16 cellular contexts compared by ENCODE assay signal in the genomic region with DNA sequence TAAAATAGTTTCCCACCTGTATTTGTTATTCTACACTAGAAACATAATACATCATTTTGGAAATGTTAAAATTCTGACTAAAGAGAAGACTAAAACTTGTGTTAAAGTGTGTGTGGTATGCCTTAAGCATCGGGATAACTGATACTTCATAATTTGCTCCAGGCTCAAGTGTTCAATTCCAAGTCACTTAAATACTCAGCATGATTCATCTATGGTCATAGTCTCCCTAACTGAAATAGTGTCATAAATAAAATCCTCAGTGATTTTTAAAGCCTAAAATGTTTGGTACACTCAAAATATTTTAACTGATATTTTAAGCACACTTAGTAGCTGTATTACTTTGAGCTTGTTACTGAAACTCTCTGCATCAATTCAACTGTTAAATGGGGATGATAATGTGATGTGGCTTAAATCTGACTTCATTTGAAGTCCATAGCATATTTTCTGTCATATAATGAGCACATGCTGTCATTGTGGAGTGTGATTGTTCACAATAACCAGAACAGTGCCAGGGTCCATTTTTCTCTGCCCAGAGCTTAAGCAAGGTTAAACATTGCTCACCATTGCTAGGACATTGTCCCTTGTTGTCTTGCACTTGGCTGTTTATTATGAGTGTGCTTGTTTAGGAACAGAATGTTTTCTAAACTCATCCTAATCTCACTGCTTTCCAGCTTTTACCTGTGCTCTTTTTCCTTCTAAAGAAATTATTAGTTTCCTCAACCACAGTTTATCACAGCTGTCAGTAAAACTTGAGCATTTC.
DNase-seq lines count a peak whose midpoint lies in the region; ATAC-seq, FAIRE-seq and TF ChIP-seq lines count a peak whose summit lies in the region.
"Had no signal": no experiment of that assay in that cellular context is flagged by ENCODE, and none has a peak within 500 bp of the region (broad histone marks: within the 10 kb centered on the region; RNA-seq: fewer than 3 reads in every experiment).

No MANE protein-coding gene starts in this region.

- no peak for ATAC-seq in T-helper 17 cell
- no peak for ATAC-seq in GM18867 (IDR thresholded peaks at IDR 0.05; ENCODE audit: unreplicated experiment)

- peaks cover 32% of the 10 kb centered on the region for H3K79me2 ChIP-seq in smooth muscle cell (ENCODE audit: low read depth)

- H3K4me3 Mint-ChIP-seq in T-helper 17 cell, result no peak overlapping the region

- WGBS in smooth muscle cell (ENCODE audit: low lambda C conversion rate), result 54% methylated on average over 1 of the region's 1 CpG

- no peaks in the 10 kb centered on the region for H3K9me3 ChIP-seq in T-helper 17 cell (ENCODE audit: control insufficient read depth, low read length, poor library complexity, severe bottlenecking)
- no peaks in the 10 kb centered on the region for H3K9me3 ChIP-seq in smooth muscle cell (replicated peaks; ENCODE audit: low read depth)

- H3K27ac ChIP-seq in smooth muscle cell (ENCODE audit: low read depth), result peak overlapping the region; percentile 100
- peak overlapping the region in 6 of 59 donors; percentile 13 to 29 (median 18) for H3K27ac ChIP-seq in dorsolateral prefrontal cortex
- H3K27ac ChIP-seq: HL-60 had no signal

- H3K27me3 ChIP-seq in smooth muscle cell (ENCODE audit: low read depth) (no peaks in the 10 kb centered on the region), dorsolateral prefrontal cortex (no peaks in the 10 kb centered on the region)

- peaks cover 7% of the 10 kb centered on the region for H3K36me3 ChIP-seq in smooth muscle cell (ENCODE audit: low read depth)

- no peak overlapping the region for H3K4me3 ChIP-seq in smooth muscle cell
- H3K4me3 ChIP-seq in dorsolateral prefrontal cortex, result no peak overlapping the region

- intact Hi-C loops in dorsolateral prefrontal cortex (cut with DNase I), result no loop called here

- peaks cover 25% of the 10 kb centered on the region for H3K4me1 Mint-ChIP-seq in T-helper 17 cell

- no peak overlapping the region for H3K9ac ChIP-seq in smooth muscle cell (ENCODE audit: low read depth)

- peaks cover 13% of the 10 kb centered on the region for H3K36me3 Mint-ChIP-seq in T-helper 17 cell (ENCODE audit: low read depth)

- peaks cover 16% of the 10 kb centered on the region for H3F3A ChIP-seq in smooth muscle cell (ENCODE audit: low read depth)

- peak overlapping the region; percentile 100 for H3K27ac Mint-ChIP-seq in T-helper 17 cell

- TF ChIP-seq CTCF in smooth muscle cell (IDR thresholded peaks at IDR 0.05; ENCODE audit: borderline replicate concordance, insufficient read depth, poor library complexity, severe bottlenecking) (no peak), dorsolateral prefrontal cortex (IDR thresholded peaks at IDR 0.05 in 54 of 56, conservative IDR thresholded peaks at IDR 0.05 in 2 of 56; ENCODE audit: low read depth in 1 of 56, partially characterized antibody in 56 of 56) (no peak)

- H3K27me3 Mint-ChIP-seq in T-helper 17 cell, result no peaks in the 10 kb centered on the region

- no peak overlapping the region for H3K4me2 ChIP-seq in smooth muscle cell

- no peak overlapping the region for H2AFZ ChIP-seq in smooth muscle cell (ENCODE audit: low read depth)

- peak; percentile 47 for FAIRE-seq in islet of Langerhans (lab: Jason Lieb, UNC)
- no peak for FAIRE-seq in frontal cortex (lab: Jason Lieb, UNC)

- H3K4me1 ChIP-seq in smooth muscle cell (ENCODE audit: low read depth), result peaks cover under 1% of the 10 kb centered on the region

- H4K20me1 ChIP-seq in smooth muscle cell (ENCODE audit: low read depth), result peaks cover 3% of the 10 kb centered on the region

- DNase-seq in ELR (ENCODE audit: low read depth), result peak; percentile 53
- DNase-seq in T-helper 17 cell, result no peak
- no peak for DNase-seq in smooth muscle cell (lab: John Stamatoyannopoulos, UW; ENCODE audit: unreplicated experiment)
- no peak for DNase-seq in dorsolateral prefrontal cortex
- DNase-seq in ecto neural progenitor cell (ENCODE audit: low spot score), result no peak
- no peak for DNase-seq in frontal cortex (ENCODE audit: low spot score in 2 of 2)
- DNase-seq: activated CD4-positive, alpha-beta T cell treated with anti-CD3 and anti-CD28 coated beads for 48 hours; activated naive CD4-positive, alpha-beta T cell treated with Interleukin-2 at 50 U/mL for 16 hours; cortex of kidney; foreskin melanocyte; NCI-H2171 treated with DMSO at 0.1 percent for 48 hours; nucleus accumbens; substantia nigra had no signal
